22 cellular contexts compared by ENCODE assay signal in the genomic region with DNA sequence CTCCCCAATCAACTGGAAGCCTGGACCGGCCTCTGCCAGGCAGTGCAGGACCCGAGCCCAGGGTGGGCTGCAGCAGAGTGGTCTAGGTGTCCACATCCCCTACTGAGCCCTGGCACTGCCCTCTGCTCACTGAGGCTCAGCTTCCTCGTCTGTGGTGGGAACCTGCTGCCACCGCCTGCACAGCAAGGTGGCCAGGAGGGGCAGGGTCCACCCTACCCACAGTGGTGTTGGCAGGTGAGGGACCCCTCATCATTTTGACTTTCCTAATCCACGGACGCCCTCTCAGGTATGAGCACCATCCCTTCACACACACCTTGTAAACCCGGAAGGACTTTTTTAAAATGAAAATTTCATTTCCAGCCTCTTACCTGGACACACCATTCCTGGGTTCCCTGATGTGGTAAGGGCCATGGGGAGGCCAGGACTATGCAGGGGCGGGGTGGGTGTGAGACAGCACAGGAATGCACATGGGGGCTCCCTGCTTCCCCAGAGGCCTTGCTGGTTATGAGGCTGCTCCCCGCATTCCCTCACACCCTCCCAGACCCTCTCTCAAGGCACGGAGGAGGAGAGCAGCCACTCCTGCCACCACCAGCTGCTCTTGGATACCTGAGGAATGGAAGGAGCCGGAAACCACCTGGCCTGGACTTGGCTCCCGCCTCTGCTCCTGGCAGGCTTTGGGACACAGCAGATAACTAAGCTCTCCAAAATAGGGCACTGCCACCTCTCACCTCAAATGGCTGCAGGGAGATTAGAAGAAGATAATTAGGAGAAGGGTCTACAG.
DNase-seq lines count a peak whose midpoint lies in the region; ATAC-seq and TF ChIP-seq lines count a peak whose summit lies in the region.
"Had no signal": no experiment of that assay in that cellular context is flagged by ENCODE, and none has a peak within 500 bp of the region (broad histone marks: within the 10 kb centered on the region; RNA-seq: fewer than 3 reads in every experiment).

No MANE protein-coding gene starts in this region.

- no peak overlapping the region for H3K4me3 Mint-ChIP-seq in activated T-cell treated with anti-CD3 and anti-CD28 coated beads, Interleukin-2, amount 50 U/mL, for 4 hours
- H3K4me3 Mint-ChIP-seq: activated B cell treated with CpG ODN at 0.5 μM for 24 hours; T-helper 1 cell treated with Interleukin-12 subunit alpha and Interleukin-12 subunit beta and Interleukin-4 antibody, amounts not matched to agents 30 μg/mL and 1 μg/mL, for 36 hours had no signal

- CTCF ChIA-PET in PC-9 (lab: Charles Lee), result no interaction called here

- H3K27me3 ChIP-seq in PC-9 (ENCODE audit: insufficient read depth, low read depth) (no peaks in the 10 kb centered on the region), lower lobe of right lung (ENCODE audit: low read depth) (no peaks in the 10 kb centered on the region)
- H3K27me3 ChIP-seq in effector memory CD4-positive, alpha-beta T cell (replicated peaks; ENCODE audit: control insufficient read depth, insufficient read depth, low read length, poor library complexity, severe bottlenecking), result no peaks in the 10 kb centered on the region
- H3K27me3 ChIP-seq: BLaER1 treated with 17β-estradiol and CSF1 and Interleukin-3, amounts not matched to agents 10 nM and 100 nM; gastrocnemius medialis; ovary had no signal

- H3K9me2 ChIP-seq in PC-9 (ENCODE audit: insufficient read depth), result no peaks in the 10 kb centered on the region

- peaks cover 10% of the 10 kb centered on the region for H3K9me3 ChIP-seq in PC-9 (ENCODE audit: insufficient read depth, low read depth)
- no peaks in the 10 kb centered on the region for H3K9me3 ChIP-seq in lower lobe of right lung
- H3K9me3 ChIP-seq in effector memory CD4-positive, alpha-beta T cell (ENCODE audit: control insufficient read depth, low read length), result no peaks in the 10 kb centered on the region
- H3K9me3 ChIP-seq: gastrocnemius medialis, ovary, thoracic aorta had no signal

- peaks cover 24% of the 10 kb centered on the region for H3K79me2 ChIP-seq in PC-9 (ENCODE audit: low read depth)

- H3F3A ChIP-seq in PC-9 (ENCODE audit: insufficient read depth, low read depth), result peaks cover 57% of the 10 kb centered on the region

- no peak for TF ChIP-seq CTCF in PC-9 (conservative IDR thresholded peaks at IDR 0.05)
- no peak for TF ChIP-seq CTCF in lower lobe of right lung (IDR thresholded peaks at IDR 0.05)

- peaks cover 20% of the 10 kb centered on the region for H3K27me3 Mint-ChIP-seq in activated T-cell treated with anti-CD3 and anti-CD28 coated beads, Interleukin-2, amount 50 U/mL, for 4 hours (ENCODE audit: low read depth)

- no peaks in the 10 kb centered on the region for H3K9me3 Mint-ChIP-seq in activated T-cell treated with anti-CD3 and anti-CD28 coated beads, Interleukin-2, amount 50 U/mL, for 4 hours
- H3K9me3 Mint-ChIP-seq: activated B cell treated with CpG ODN at 0.5 μM for 24 hours; T-helper 1 cell treated with Interleukin-12 subunit alpha and Interleukin-12 subunit beta and Interleukin-4 antibody, amounts not matched to agents 30 μg/mL and 1 μg/mL, for 36 hours had no signal

- BruUV-seq in PC-9 (replicated peaks; lab: Mats Ljungman, UMichigan), result no TSS peak

- intact Hi-C loops in PC-9 (cut with micrococcal nuclease; ENCODE audit: unreplicated experiment) (loop anchor here (1.0 to 5.0 kb wide), 4 partner anchors 41 to 192 kb away; no protein-coding TSS in a partner anchor), lower lobe of right lung (cut with DNase I) (no loop called here)

- H3K36me3 Mint-ChIP-seq in activated T-cell treated with anti-CD3 and anti-CD28 coated beads, Interleukin-2, amount 50 U/mL, for 4 hours (ENCODE audit: insufficient read depth), result no peaks in the 10 kb centered on the region

- POLR2A ChIA-PET in PC-9 (lab: Charles Lee; ENCODE audit: unreplicated experiment), result interaction anchor here (0.6 to 0.7 kb wide), 3 partner anchors 39 to 835 kb away, joined by 4 to 7 read pairs (median 7); a partner anchor contains a TSS

- H3K36me3 ChIP-seq in PC-9 (ENCODE audit: low read depth) (no peaks in the 10 kb centered on the region), lower lobe of right lung (no peaks in the 10 kb centered on the region)
- H3K36me3 ChIP-seq in effector memory CD4-positive, alpha-beta T cell (ENCODE audit: control insufficient read depth, insufficient read depth, low read length), result no peaks in the 10 kb centered on the region
- H3K36me3 ChIP-seq: BLaER1 treated with 17β-estradiol and CSF1 and Interleukin-3, amounts not matched to agents 10 nM and 100 nM; gastrocnemius medialis; ovary; thoracic aorta had no signal

- peak overlapping the region; percentile 77 for H3K4me2 ChIP-seq in PC-9
- H3K4me2 ChIP-seq: BLaER1 treated with 17β-estradiol and CSF1 and Interleukin-3, amounts not matched to agents 10 nM and 100 nM had no signal

- ATAC-seq in lower lobe of right lung (peak; percentile 14 to 35), GM18502 (IDR thresholded peaks at IDR 0.05; ENCODE audit: poor library complexity, unreplicated experiment) (no peak)
- ATAC-seq in activated T-cell treated with anti-CD3 and anti-CD28 coated beads, Interleukin-2, amount 50 U/mL, for 4 hours, result no peak
- ATAC-seq: gastrocnemius medialis, left colon had no signal

- peak overlapping the region; percentile 38; the same call in 1 of the 2 replicates for H3K4me3 ChIP-seq in PC-9
- H3K4me3 ChIP-seq in lower lobe of right lung, result no peak overlapping the region
- no peak overlapping the region for H3K4me3 ChIP-seq in effector memory CD4-positive, alpha-beta T cell (ENCODE audit: insufficient read depth, low read depth, low read length, poor library complexity, severe bottlenecking)
- H3K4me3 ChIP-seq: BLaER1 treated with 17β-estradiol and CSF1 and Interleukin-3, amounts not matched to agents 10 nM and 100 nM; gastrocnemius medialis; ovary; SK-N-MC; skin epidermis; thoracic aorta had no signal

- H3K27ac ChIP-seq in PC-9 (peak overlapping the region; percentile 99), lower lobe of right lung (no peak overlapping the region)
- H3K27ac ChIP-seq in effector memory CD4-positive, alpha-beta T cell (ENCODE audit: insufficient read depth, low read length, poor library complexity, severe bottlenecking), result no peak overlapping the region
- H3K27ac ChIP-seq: BLaER1 treated with 17β-estradiol and CSF1 and Interleukin-3, amounts not matched to agents 10 nM and 100 nM; gastrocnemius medialis; ovary; SK-N-MC; thoracic aorta had no signal

- DNase-seq in PC-9, result peak; percentile 45 to 71
- peak; percentile 40 for DNase-seq in ecto neural progenitor cell (ENCODE audit: low spot score)
- no peak for DNase-seq in lower lobe of right lung
- DNase-seq in activated T-cell treated with anti-CD3 and anti-CD28 coated beads, Interleukin-2, amount 50 U/mL, for 4 hours, result no peak
- DNase-seq in NCI-H446 treated with DMSO at 0.1 percent for 48 hours (lab: John Stamatoyannopoulos, UW), result no peak
- no peak for DNase-seq in effector memory CD4-positive, alpha-beta T cell
- DNase-seq: activated B cell treated with CpG ODN at 0.5 μM for 24 hours; activated CD4-positive, alpha-beta T cell treated with anti-CD3 and anti-CD28 coated beads, Interleukin-2, amount 50 U/mL, for 1 hour; gastrocnemius medialis; Kasumi-1; left colon; mesendoderm; NCI-H1694 treated with DMSO at 0.1 percent for 48 hours; NCI-H510A; ovary; stimulated activated naive CD4-positive, alpha-beta T cell treated with Interleukin-2 at 50 U/mL for 16 hours had no signal

- peaks cover 77% of the 10 kb centered on the region for H3K4me1 ChIP-seq in PC-9 (replicated peaks; ENCODE audit: insufficient read depth)
- H3K4me1 ChIP-seq in lower lobe of right lung, result no peaks in the 10 kb centered on the region
- H3K4me1 ChIP-seq in effector memory CD4-positive, alpha-beta T cell (ENCODE audit: control insufficient read depth, insufficient read depth, low read length, poor library complexity, severe bottlenecking), result no peaks in the 10 kb centered on the region

- H4K20me1 ChIP-seq in PC-9 (ENCODE audit: insufficient read depth), result no peaks in the 10 kb centered on the region
- H4K20me1 ChIP-seq: BLaER1 treated with 17β-estradiol and CSF1 and Interleukin-3, amounts not matched to agents 10 nM and 100 nM had no signal

- 0 out of 2 replicates have a peak overlapping the region, but pooled peaks have one; percentile 45 for H2AFZ ChIP-seq in PC-9

- peaks cover 6% of the 10 kb centered on the region for H3K4me1 Mint-ChIP-seq in activated T-cell treated with anti-CD3 and anti-CD28 coated beads, Interleukin-2, amount 50 U/mL, for 4 hours (ENCODE audit: low read depth)
- H3K4me1 Mint-ChIP-seq: activated B cell treated with CpG ODN at 0.5 μM for 24 hours had no signal

Comparison
In these comparisons a context has a peak if more than half of its experiments do, and no peak if none do; other contexts are left out.
1. DNase-seq: peak in PC-9 (2 of 2) and ecto neural progenitor cell (single experiment); none in lower lobe of right lung (single experiment), activated T-cell treated with anti-CD3 and anti-CD28 coated beads, Interleukin-2, amount 50 U/mL, for 4 hours (single experiment), NCI-H446 treated with DMSO at 0.1 percent for 48 hours (single experiment) and effector memory CD4-positive, alpha-beta T cell (0 of 3).
2. ATAC-seq: peak in lower lobe of right lung (2 of 2); none in activated T-cell treated with anti-CD3 and anti-CD28 coated beads, Interleukin-2, amount 50 U/mL, for 4 hours (0 of 2) and GM18502 (single experiment).